ENCODE assay signal across 8 cellular contexts in genomic region chr12:89051065-89051677, GRCh38.
DNase-seq lines count a peak whose midpoint lies in the region; ATAC-seq, FAIRE-seq and TF ChIP-seq lines count a peak whose summit lies in the region.

No MANE protein-coding gene starts in this region.

- no peak for TF ChIP-seq POLR2A in H1 (IDR thresholded peaks at IDR 0.05; ENCODE audit: control extremely low read depth in 1 of 2, low read depth in 2 of 2, low read length in 2 of 2)

- no peaks in the 10 kb centered on the region for H3K79me2 ChIP-seq in H1 (ENCODE audit: control insufficient read depth in 1 of 2, insufficient read depth in 2 of 2, low read length in 2 of 2)

- ATAC-seq in GM21717 (IDR thresholded peaks at IDR 0.05; ENCODE audit: unreplicated experiment) (peak; percentile 79), HG03108 (IDR thresholded peaks at IDR 0.05; ENCODE audit: unreplicated experiment) (no peak)

- DNase-seq in activated CD8-positive, alpha-beta memory T cell treated with anti-CD3 and anti-CD28 coated beads, Interleukin-2, amount 50 U/mL, for 1 hour (ENCODE audit: extremely low read depth): peak; percentile 7
- no peak for DNase-seq in activated CD8-positive, alpha-beta memory T cell treated with anti-CD3 and anti-CD28 coated beads, Interleukin-2, amount 50 U/mL, for 4 hours
- DNase-seq in LHCN-M2 (ENCODE audit: low read depth) (peak; percentile 72), RCC 7860 (ENCODE audit: low spot score) (peak; percentile 50), H1 (ENCODE audit: low read depth in 1 of 2, low spot score in 2 of 2) (no peak), mesenchymal stem cell (peak; percentile 70)

- no peaks in the 10 kb centered on the region; a peak in 1 of 7 replicates for H3K27me3 ChIP-seq in H1 (replicated peaks in 1 of 4; ENCODE audit: control insufficient read depth in 3 of 4, extremely low read depth in 1 of 4, insufficient read depth in 3 of 4, low read length in 3 of 4)
- no peaks in the 10 kb centered on the region for H3K27me3 ChIP-seq in mesenchymal stem cell (ENCODE audit: control insufficient read depth in 1 of 2, insufficient read depth in 1 of 2, low read length in 2 of 2)

- H3K14ac ChIP-seq in H1 (ENCODE audit: insufficient read length) (no peak overlapping the region), mesenchymal stem cell (ENCODE audit: low read length in 2 of 2) (no peak overlapping the region)

- H3K9me3 ChIP-seq in H1 (ENCODE audit: insufficient read depth in 2 of 2, low read depth in 1 of 2, low read length in 1 of 2): peaks cover 8 to 10% of the 10 kb centered on the region in 2 experiments; a peak in 2 of 4 replicates
- no peaks in the 10 kb centered on the region for H3K9me3 ChIP-seq in mesenchymal stem cell (ENCODE audit: control insufficient read depth, low read length)

- no peak overlapping the region for H3K4me2 ChIP-seq in H1 (ENCODE audit: insufficient read depth in 1 of 2, low read depth in 2 of 2, low read length in 2 of 2)
- no peak overlapping the region for H3K4me2 ChIP-seq in mesenchymal stem cell (ENCODE audit: low read length, poor library complexity, severe bottlenecking)

- no peak overlapping the region for H2BK20ac ChIP-seq in H1 (ENCODE audit: low read length)

- no peak overlapping the region for H3K9ac ChIP-seq in H1 (replicated peaks in 1 of 4; ENCODE audit: extremely low read depth in 1 of 4, low read depth in 3 of 4, low read length in 3 of 4)
- peak overlapping the region; percentile 45 for H3K9ac ChIP-seq in mesenchymal stem cell (ENCODE audit: low read length)

- no peaks in the 10 kb centered on the region for H3K79me1 ChIP-seq in H1 (ENCODE audit: low read depth, low read length)
- H3K79me1 ChIP-seq in mesenchymal stem cell (replicated peaks; ENCODE audit: low read length, poor library complexity, severe bottlenecking): no peaks in the 10 kb centered on the region

- no peak overlapping the region for H2AK5ac ChIP-seq in H1 (ENCODE audit: low read depth, low read length)
- no peak overlapping the region for H2AK5ac ChIP-seq in mesenchymal stem cell (ENCODE audit: low read length, severe bottlenecking)

- H2BK120ac ChIP-seq in H1 (replicated peaks; ENCODE audit: low read depth, low read length) (no peak overlapping the region), mesenchymal stem cell (ENCODE audit: low read depth, low read length) (no peak overlapping the region)

- WGBS in H1 (ENCODE audit: extremely low coverage in 1 of 2, insufficient coverage in 1 of 2, insufficient read length in 1 of 2, insufficient replicate concordance in 2 of 2, low coverage in 1 of 2, low lambda C conversion rate in 2 of 2, missing lambda C conversion rate in 1 of 2), 2 experiments: 14% methylated on average over 2 of the region's 2 CpGs; no CpG with 5 or more reads in 1 of the 2 experiments
- WGBS in mesenchymal stem cell: 0% methylated on average over 1 of the region's 2 CpGs

- H3K18ac ChIP-seq in H1 (ENCODE audit: extremely low read depth, low read length) (no peak overlapping the region), mesenchymal stem cell (ENCODE audit: low read depth in 1 of 2, low read length in 2 of 2) (no peak overlapping the region)

- H3K4ac ChIP-seq in H1 (replicated peaks; ENCODE audit: insufficient read length, low read depth, low read length): no peak overlapping the region
- H3K4ac ChIP-seq in mesenchymal stem cell (ENCODE audit: low read depth in 1 of 2, low read length in 2 of 2): no peak overlapping the region

- H3K4me1 ChIP-seq in H1 (replicated peaks in 1 of 4; ENCODE audit: control insufficient read depth in 3 of 4, insufficient read depth in 4 of 4, low read length in 3 of 4): no peaks in the 10 kb centered on the region
- H3K4me1 ChIP-seq in mesenchymal stem cell (ENCODE audit: control insufficient read depth, insufficient read depth, low read depth, low read length): no peaks in the 10 kb centered on the region

- H3K4me3 ChIP-seq in H1 (ENCODE audit: extremely low read depth in 1 of 4, insufficient read depth in 2 of 4, low read depth in 3 of 4, low read length in 4 of 4) (no peak overlapping the region), mesenchymal stem cell (ENCODE audit: insufficient read depth in 1 of 2, low read depth in 1 of 2, low read length in 2 of 2) (no peak overlapping the region)

- no peak overlapping the region for H3K23ac ChIP-seq in H1 (ENCODE audit: insufficient read length)
- no peak overlapping the region for H3K23ac ChIP-seq in mesenchymal stem cell (ENCODE audit: low read length in 2 of 2)

- H4K91ac ChIP-seq in H1 (replicated peaks; ENCODE audit: insufficient read length, low read length) (no peak overlapping the region), mesenchymal stem cell (ENCODE audit: low read length) (no peak overlapping the region)

- peak; percentile 56 for FAIRE-seq in RCC 7860 (lab: Jason Lieb, UNC)
- FAIRE-seq in H1 (lab: Jason Lieb, UNC): peak; percentile 86

- H2BK5ac ChIP-seq in H1 (ENCODE audit: low read depth, low read length) (no peak overlapping the region), mesenchymal stem cell (ENCODE audit: low read depth, low read length, poor library complexity, severe bottlenecking) (no peak overlapping the region)

- CTCF ChIA-PET in H1 (lab: Charles Lee; ENCODE audit: partially characterized antibody): interaction anchor here (0.6 to 5.5 kb wide), 13 partner anchors 10 to 417 kb away, joined by 3 to 35 read pairs (median 4); no protein-coding TSS in a partner anchor

- peak; percentile 96 to 97 for TF ChIP-seq RAD21 in H1 (IDR thresholded peaks at IDR 0.05 in 1 of 2, conservative IDR thresholded peaks at IDR 0.05 in 1 of 2; ENCODE audit: low read depth in 2 of 2, low read length in 2 of 2)

- H3K23me2 ChIP-seq in H1 (ENCODE audit: low read depth, low read length): no peaks in the 10 kb centered on the region

- TF ChIP-seq EP300 in H1 (IDR thresholded peaks at IDR 0.05; ENCODE audit: borderline replicate concordance in 1 of 2, low read depth in 2 of 2, low read length in 2 of 2): no peak

- no peaks in the 10 kb centered on the region for H4K20me1 ChIP-seq in H1 (replicated peaks in 1 of 2; ENCODE audit: control insufficient read depth in 1 of 2, insufficient read depth in 2 of 2, low read length in 2 of 2)

- H4K8ac ChIP-seq in H1 (ENCODE audit: extremely low read depth, insufficient read depth, low read length) (no peak overlapping the region), mesenchymal stem cell (ENCODE audit: low read length) (no peak overlapping the region)

- no peak overlapping the region for H2BK15ac ChIP-seq in H1 (ENCODE audit: low read length)
- no peak overlapping the region for H2BK15ac ChIP-seq in mesenchymal stem cell (ENCODE audit: low read depth, poor library complexity, severe bottlenecking)

- POLR2A ChIA-PET in H1 (lab: Charles Lee; ENCODE audit: partially characterized antibody): no interaction called here

- no peaks in the 10 kb centered on the region for H3K36me3 ChIP-seq in H1 (ENCODE audit: control insufficient read depth in 2 of 4, insufficient read depth in 4 of 4, low read length in 3 of 4)
- H3K36me3 ChIP-seq in mesenchymal stem cell (ENCODE audit: control insufficient read depth in 1 of 2, insufficient read depth in 2 of 2, low read depth in 1 of 2, low read length in 2 of 2): no peaks in the 10 kb centered on the region

- no peak overlapping the region for H4K5ac ChIP-seq in H1 (ENCODE audit: insufficient read length, low read depth, low read length)

- TF ChIP-seq CTCF in H1 (IDR thresholded peaks at IDR 0.05; ENCODE audit: control extremely low read depth in 1 of 3, insufficient read depth in 1 of 3, low read depth in 1 of 3, low read length in 3 of 3): peak in 2 of 3 experiments; percentile 63 to 79; a peak in 3 of 4 replicates

- H3K27ac ChIP-seq in H1 (ENCODE audit: low read depth, low read length): no peak overlapping the region
- H3K27ac ChIP-seq in mesenchymal stem cell (ENCODE audit: low read length, poor library complexity, severe bottlenecking): no peak overlapping the region

- no peak overlapping the region for H2BK12ac ChIP-seq in H1 (ENCODE audit: low read depth, low read length)
- no peak overlapping the region for H2BK12ac ChIP-seq in mesenchymal stem cell (ENCODE audit: low read length in 2 of 2)

- H2AFZ ChIP-seq in H1 (ENCODE audit: low read length) (no peak overlapping the region), mesenchymal stem cell (ENCODE audit: low read depth, low read length) (no peak overlapping the region)

- no peak overlapping the region for H3K56ac ChIP-seq in H1 (replicated peaks; ENCODE audit: insufficient read length, low read depth, low read length)

TF ChIP-seq in H1, 55 proteins besides CTCF, POLR2A, EP300 and RAD21 (continues in another document):
- no peak for TF ChIP-seq SIN3A (conservative IDR thresholded peaks at IDR 0.05 in 1 of 2, IDR thresholded peaks at IDR 0.05 in 1 of 2; ENCODE audit: low read depth in 1 of 2, low read length in 2 of 2)
- TF ChIP-seq RNF2 (IDR thresholded peaks at IDR 0.05; ENCODE audit: borderline replicate concordance, low read depth, low read length, missing control alignments, poor library complexity, severe bottlenecking): no peak

Comparison
In these comparisons a context has a peak if more than half of its experiments do, and no peak if none do; other contexts are left out.
1. DNase-seq: peak in activated CD8-positive, alpha-beta memory T cell treated with anti-CD3 and anti-CD28 coated beads, Interleukin-2, amount 50 U/mL, for 1 hour (single experiment), LHCN-M2 (single experiment), RCC 7860 (single experiment) and mesenchymal stem cell (single experiment); none in activated CD8-positive, alpha-beta memory T cell treated with anti-CD3 and anti-CD28 coated beads, Interleukin-2, amount 50 U/mL, for 4 hours (single experiment) and H1 (0 of 2).